In the genomic region with DNA sequence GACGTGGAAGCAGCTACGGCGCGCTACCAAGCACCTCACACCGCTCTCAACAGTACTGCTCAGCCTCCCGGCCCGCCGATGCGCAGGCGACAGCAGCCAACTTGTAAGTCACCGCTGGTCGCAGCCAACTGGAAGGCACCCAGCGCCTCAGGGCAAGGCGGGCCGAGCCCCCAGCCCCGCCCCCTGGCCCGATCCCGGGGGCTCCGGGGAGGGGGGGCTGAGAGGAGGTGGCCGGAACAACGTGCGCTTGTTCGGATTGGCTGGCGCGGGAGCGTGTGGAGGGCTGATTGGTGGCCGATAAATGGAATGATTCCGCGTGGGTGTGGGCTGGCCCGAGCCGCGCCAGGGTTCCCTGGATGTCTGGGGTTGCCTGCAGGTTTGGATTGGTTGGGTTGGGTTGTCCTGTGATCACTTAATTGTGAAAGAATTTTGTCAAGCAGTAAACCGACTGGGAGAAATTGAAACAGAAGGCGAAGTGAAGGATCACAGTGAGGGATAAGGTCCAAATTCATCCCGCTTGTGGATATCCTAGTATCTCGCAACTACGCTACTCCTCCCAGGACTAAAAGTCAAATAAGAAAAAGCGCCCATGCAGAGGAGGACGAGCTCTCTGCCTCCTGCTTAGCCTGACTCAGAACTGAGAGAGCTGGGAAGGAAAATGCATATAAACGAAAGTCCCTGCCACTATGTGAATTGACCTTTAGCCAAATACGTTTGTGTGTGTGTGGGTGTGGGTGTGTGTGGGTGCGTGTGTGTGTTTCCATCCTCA, we compare ENCODE assay signal across 8 cellular contexts. TPM values are rescaled to one million over a fixed set of nuclear protein-coding genes. Genes with fewer than 3 reads are reported as not detected.
DNase-seq lines count a peak whose midpoint lies in the region; ATAC-seq and TF ChIP-seq lines count a peak whose summit lies in the region.

A gene with protein sequence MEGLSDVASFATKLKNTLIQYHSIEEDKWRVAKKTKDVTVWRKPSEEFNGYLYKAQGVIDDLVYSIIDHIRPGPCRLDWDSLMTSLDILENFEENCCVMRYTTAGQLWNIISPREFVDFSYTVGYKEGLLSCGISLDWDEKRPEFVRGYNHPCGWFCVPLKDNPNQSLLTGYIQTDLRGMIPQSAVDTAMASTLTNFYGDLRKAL (minus strand): TSS at position 130 of the 769 bp plus-strand sequence. CDS start 5,102 bp downstream, outside the sequence.

- ATAC-seq in HG02884 (IDR thresholded peaks at IDR 0.05; ENCODE audit: unreplicated experiment) (peak; percentile 91), T-helper 17 cell (peak; percentile 94)

- no peaks in the 10 kb centered on the region for H3K9me3 Mint-ChIP-seq in progenitor cell of endocrine pancreas (ENCODE audit: low read depth)

- peaks cover 25% of the 10 kb centered on the region for H3K4me1 Mint-ChIP-seq in T-helper 17 cell
- H3K4me1 Mint-ChIP-seq in progenitor cell of endocrine pancreas (ENCODE audit: low read depth) = peaks cover 18% of the 10 kb centered on the region

- H3K36me3 ChIP-seq in left ventricle myocardium inferior (no peaks in the 10 kb centered on the region), urinary bladder (ENCODE audit: insufficient read depth) (no peaks in the 10 kb centered on the region)

- whole genome bisulfite sequencing in urinary bladder = under 1% methylated on average over 42 of the region's 42 CpGs

- H3K36me3 Mint-ChIP-seq in T-helper 17 cell (ENCODE audit: low read depth) (peaks cover 5% of the 10 kb centered on the region), progenitor cell of endocrine pancreas (ENCODE audit: insufficient read depth) (no peaks in the 10 kb centered on the region)

- peaks cover 22% of the 10 kb centered on the region for H3K4me1 ChIP-seq in left ventricle myocardium inferior
- H3K4me1 ChIP-seq in urinary bladder (ENCODE audit: insufficient read depth) = no peaks in the 10 kb centered on the region

- H3K4me3 ChIP-seq in left ventricle myocardium inferior = peak within 1 kb of the TSS; percentile 77
- H3K4me3 ChIP-seq in urinary bladder (ENCODE audit: low read depth, low read length) = peak within 1 kb of the TSS; percentile 72

- H3K4me3 Mint-ChIP-seq in T-helper 17 cell = peak within 1 kb of the TSS; percentile 99
- H3K4me3 Mint-ChIP-seq in progenitor cell of endocrine pancreas (ENCODE audit: low read depth) = peak within 1 kb of the TSS; percentile 77

- H3K9me3 ChIP-seq in T-helper 17 cell (ENCODE audit: control insufficient read depth, low read length, poor library complexity, severe bottlenecking) (no peaks in the 10 kb centered on the region), left ventricle myocardium inferior (replicated peaks) (no peaks in the 10 kb centered on the region)

- DNase-seq in GM13977 (ENCODE audit: low spot score) = peak; percentile 93
- peak; percentile 93 for DNase-seq in NCI-H1694 (lab: John Stamatoyannopoulos, UW)
- peak; percentile 81 to 91 (median 89) for DNase-seq in T-helper 17 cell
- DNase-seq in left ventricle myocardium inferior = peak; percentile 94
- DNase-seq in progenitor cell of endocrine pancreas (ENCODE audit: low spot score, unreplicated experiment) = peak; percentile 94

- in situ Hi-C loops in GM13977 (cut with MboI; ENCODE audit: low pct_unique_long_range_greater_than_20kb, low sequenced_read_pairs, unreplicated experiment) = no loop called here

- no peaks in the 10 kb centered on the region for H3K27me3 ChIP-seq in left ventricle myocardium inferior (ENCODE audit: low read depth)

- TF ChIP-seq CTCF in GM13977 (IDR thresholded peaks at IDR 0.05; ENCODE audit: extremely low read depth, insufficient read depth, missing control alignments) (no peak), left ventricle myocardium inferior (IDR thresholded peaks at IDR 0.05; ENCODE audit: borderline replicate concordance) (no peak), progenitor cell of endocrine pancreas (IDR thresholded peaks at IDR 0.05; ENCODE audit: unreplicated experiment) (no peak)

- intact Hi-C loops in left ventricle myocardium inferior (cut with micrococcal nuclease) = no loop called here

- H3K27ac Mint-ChIP-seq in T-helper 17 cell = peak within 1 kb of the TSS; percentile 96
- peak within 1 kb of the TSS; percentile 93 for H3K27ac Mint-ChIP-seq in progenitor cell of endocrine pancreas

- H3K27me3 Mint-ChIP-seq in T-helper 17 cell (no peaks in the 10 kb centered on the region), progenitor cell of endocrine pancreas (no peaks in the 10 kb centered on the region)

- peak within 1 kb of the TSS; percentile 75 for H3K27ac ChIP-seq in angular gyrus (ENCODE audit: low read depth, low read length)
- peak within 1 kb of the TSS; percentile 82 for H3K27ac ChIP-seq in left ventricle myocardium inferior (replicated peaks)
- H3K27ac ChIP-seq in urinary bladder (ENCODE audit: low read depth) = peak within 1 kb of the TSS; percentile 80

RNA-seq across cellular contexts. Expression of the gene that starts here (rescaled TPM):
- total RNA-seq in T-helper 17 cell (10 to 100 TPM; 18.8 to 29.9 TPM), left ventricle myocardium inferior (5.6 TPM), progenitor cell of endocrine pancreas (35.6 and 41.2 TPM in 2 replicates), urinary bladder (77.2 TPM)
- polyA plus RNA-seq in urinary bladder = 6.8 TPM

Comparison
In these comparisons a context has a peak if more than half of its experiments do, and no peak if none do; other contexts are left out.
1. Peak in every context shown above with its lines: DNase-seq, ATAC-seq, H3K4me3 ChIP-seq and H3K27ac ChIP-seq.